In genomic region chr3:146590521-146590920, GRCh38 we compare ENCODE assay signal across 25 cellular contexts. TPM values are rescaled to one million over a fixed set of nuclear protein-coding genes. Genes with fewer than 3 reads are reported as not detected.
A peak's percentile ranks its signal among the peaks of the same experiment; 100 is the strongest.
DNase-seq lines count a peak whose midpoint lies in the region; ATAC-seq and TF ChIP-seq lines count a peak whose summit lies in the region.
"Had no signal": no experiment of that assay in that cellular context is flagged by ENCODE, and none has a peak within 500 bp of the region (broad histone marks: within the 10 kb centered on the region; RNA-seq: fewer than 3 reads in every experiment).

No MANE protein-coding gene starts in this region.

- POLR2A ChIA-PET in A673 (lab: Charles Lee; ENCODE audit: low non-redundant PET) (no interaction called here), HCT116 (lab: Charles Lee) (no interaction called here)

- H3K9ac ChIP-seq in HCT116 (ENCODE audit: low read length): no peak overlapping the region
- H3K9ac ChIP-seq: BLaER1 treated with 17β-estradiol and CSF1 and Interleukin-3, amounts not matched to agents 10 nM and 100 nM had no signal

- no peaks in the 10 kb centered on the region for H3K4me1 ChIP-seq in A673 (ENCODE audit: insufficient read depth, low read length, poor library complexity, severe bottlenecking)
- H3K4me1 ChIP-seq in HCT116 (ENCODE audit: control insufficient read depth in 1 of 2, insufficient read depth in 2 of 2, low read length in 2 of 2): no peaks in the 10 kb centered on the region
- H3K4me1 ChIP-seq: left ventricle myocardium inferior, Peyer's patch, SJSA1, uterus had no signal

- no peaks in the 10 kb centered on the region for H3K9me3 ChIP-seq in A673 (ENCODE audit: low read depth, low read length, poor library complexity, severe bottlenecking)
- no peaks in the 10 kb centered on the region for H3K9me3 ChIP-seq in HCT116 (ENCODE audit: control insufficient read depth in 1 of 2, insufficient read depth in 1 of 2, low read depth in 1 of 2, low read length in 2 of 2)
- H3K9me3 ChIP-seq: BLaER1 treated with 17β-estradiol and CSF1 and Interleukin-3, amounts not matched to agents 10 nM and 100 nM; left ventricle myocardium inferior; Peyer's patch; SJSA1; thoracic aorta; uterus had no signal

- H3K27me3 ChIP-seq in A673 (replicated peaks; ENCODE audit: insufficient read depth, low read depth, low read length, poor library complexity) (no peaks in the 10 kb centered on the region), HCT116 (ENCODE audit: insufficient read depth, low read length) (no peaks in the 10 kb centered on the region)
- H3K27me3 ChIP-seq: BLaER1 treated with 17β-estradiol and CSF1 and Interleukin-3, amounts not matched to agents 10 nM and 100 nM; Peyer's patch; uterus had no signal

- no TSS peak for BruUV-seq in A673 (replicated peaks; lab: Mats Ljungman, UMichigan)
- no TSS peak for BruUV-seq in HCT116 (replicated peaks; lab: Mats Ljungman, UMichigan)

- ATAC-seq in HCT116: no peak
- no peak for ATAC-seq in GM18861 (IDR thresholded peaks at IDR 0.05; ENCODE audit: unreplicated experiment)
- ATAC-seq: natural killer cell, T-helper 17 cell had no signal

- H4K20me1 ChIP-seq in HCT116 (ENCODE audit: insufficient read depth): no peaks in the 10 kb centered on the region
- H4K20me1 ChIP-seq: BLaER1 treated with 17β-estradiol and CSF1 and Interleukin-3, amounts not matched to agents 10 nM and 100 nM had no signal

- H3K9me2 ChIP-seq in HCT116 (ENCODE audit: insufficient read depth): no peaks in the 10 kb centered on the region

- peak overlapping the region; percentile 85 for H2AFZ ChIP-seq in HCT116 (ENCODE audit: low read depth, low read length, poor library complexity, severe bottlenecking)

- H3K36me3 ChIP-seq in A673 (ENCODE audit: insufficient read depth, low read length, poor library complexity, severe bottlenecking): no peaks in the 10 kb centered on the region
- no peaks in the 10 kb centered on the region for H3K36me3 ChIP-seq in HCT116 (ENCODE audit: control insufficient read depth in 1 of 2, insufficient read depth in 2 of 2, low read length in 2 of 2)
- H3K36me3 ChIP-seq: BLaER1 treated with 17β-estradiol and CSF1 and Interleukin-3, amounts not matched to agents 10 nM and 100 nM; left ventricle myocardium inferior; Peyer's patch; SJSA1; thoracic aorta; uterus had no signal

- no peak for TF ChIP-seq RAD21 in HCT116 (IDR thresholded peaks at IDR 0.05; ENCODE audit: low read depth)

- no peaks in the 10 kb centered on the region for H3K79me2 ChIP-seq in HCT116 (ENCODE audit: insufficient read depth, low read length)

- RAD21 ChIA-PET in HCT116 (lab: Charles Lee; ENCODE audit: low non-redundant PET in 1 of 2, low total read pairs in 2 of 2, uncharacterized antibody in 2 of 2, unreplicated experiment in 2 of 2): no interaction called here

- CTCF ChIA-PET in A673 (lab: Charles Lee) (interaction anchor here (0.6 kb wide), 1 partner anchor 649 kb away, joined by 5 read pairs; no protein-coding TSS in a partner anchor), HCT116 (lab: Charles Lee) (interaction anchor here (0.6 to 4.7 kb wide), 8 partner anchors 8 to 525 kb away, joined by 3 to 37 read pairs (median 4); no protein-coding TSS in a partner anchor)

- H3K4me2 ChIP-seq in HCT116 (ENCODE audit: low read length): no peak overlapping the region
- H3K4me2 ChIP-seq: BLaER1 treated with 17β-estradiol and CSF1 and Interleukin-3, amounts not matched to agents 10 nM and 100 nM had no signal

- no peak for TF ChIP-seq POLR2A in HCT116 (IDR thresholded peaks at IDR 0.05; ENCODE audit: borderline replicate concordance, extremely low read depth, insufficient read depth, insufficient read length)

- DNase-seq in A673 (ENCODE audit: low spot score): peak; percentile 2
- no peak for DNase-seq in HCT116 (ENCODE audit: low read depth, low spot score)
- peak; percentile 7 for DNase-seq in amniotic stem cell (lab: John Stamatoyannopoulos, UW)
- peak; percentile 52 for DNase-seq in fibroblast of the aortic adventitia (ENCODE audit: low read depth)
- DNase-seq in stimulated activated CD4-positive, alpha-beta T cell treated with anti-CD3 and anti-CD28 coated beads, Interleukin-4, amount 100 ng/mL, for 24 hours: no peak
- no peak for DNase-seq in NCI-H345 treated with DMSO at 0.1 percent for 48 hours (lab: John Stamatoyannopoulos, UW; ENCODE audit: unreplicated experiment)
- no peak for DNase-seq in epidermal melanocyte (ENCODE audit: insufficient read length, low spot score)
- DNase-seq: activated CD4-positive, alpha-beta T cell treated with anti-CD3 and anti-CD28 coated beads for 4 hours; activated naive CD4-positive, alpha-beta T cell; activated T-cell treated with anti-CD3 and anti-CD28 coated beads, Interleukin-2, amount 50 U/mL, for 48 hours; left ventricle myocardium inferior; natural killer cell; NCI-H510A; Peyer's patch; stimulated activated CD4-positive, alpha-beta T cell treated with anti-CD3 and anti-CD28 coated beads, Interleukin-4, amount 100 ng/mL, for 1 hour; stimulated activated naive CD4-positive, alpha-beta T cell; T-helper 17 cell; uterus had no signal

- TF ChIP-seq CTCF in A673 (conservative IDR thresholded peaks at IDR 0.05; ENCODE audit: low read depth, low read length) (no peak), HCT116 (IDR thresholded peaks at IDR 0.05 in 2 of 3, conservative IDR thresholded peaks at IDR 0.05 in 1 of 3; ENCODE audit: borderline replicate concordance in 1 of 3, insufficient read depth in 1 of 3, low read depth in 2 of 3, low read length in 2 of 3) (no peak), fibroblast of the aortic adventitia (IDR thresholded peaks at IDR 0.05; ENCODE audit: insufficient read depth, low read length) (no peak)

- H3K4me3 ChIP-seq in A673 (ENCODE audit: low read depth, low read length, poor library complexity, severe bottlenecking): no peak overlapping the region
- H3K4me3 ChIP-seq in HCT116 (replicated peaks in 1 of 2; ENCODE audit: low read depth in 1 of 2, low read length in 2 of 2): no peak overlapping the region
- H3K4me3 ChIP-seq in fibroblast of the aortic adventitia (ENCODE audit: low read depth, low read length): no peak overlapping the region
- H3K4me3 ChIP-seq: BLaER1 treated with 17β-estradiol and CSF1 and Interleukin-3, amounts not matched to agents 10 nM and 100 nM; left ventricle myocardium inferior; Peyer's patch; SJSA1; thoracic aorta; uterus had no signal

- no peak overlapping the region for H3K27ac ChIP-seq in A673 (ENCODE audit: low read depth, low read length, poor library complexity, severe bottlenecking)
- no peak overlapping the region for H3K27ac ChIP-seq in HCT116 (ENCODE audit: low read depth, low read length)
- H3K27ac ChIP-seq: BLaER1 treated with 17β-estradiol and CSF1 and Interleukin-3, amounts not matched to agents 10 nM and 100 nM; left ventricle myocardium inferior; Peyer's patch; SJSA1; thoracic aorta; uterus had no signal

- intact Hi-C loops in A673 (cut with micrococcal nuclease; ENCODE audit: unreplicated experiment): loop anchor here (2.0 kb wide), 1 partner anchor 50 kb away; no protein-coding TSS in a partner anchor
- intact Hi-C loops in HCT116 (cut with micrococcal nuclease): loop anchor here (1.0 to 10.0 kb wide), 3 partner anchors 51 to 1874 kb away; no protein-coding TSS in a partner anchor

TF ChIP-seq in HCT116, 20 proteins besides CTCF, POLR2A, EP300 and RAD21:
- TF ChIP-seq ZFX (IDR thresholded peaks at IDR 0.05) (no peak), SRF (IDR thresholded peaks at IDR 0.05; ENCODE audit: low read depth) (no peak), MAX (IDR thresholded peaks at IDR 0.05) (no peak), JUND (IDR thresholded peaks at IDR 0.05) (no peak), EZH2 (IDR thresholded peaks at IDR 0.05) (no peak), EZH2phosphoT487 (IDR thresholded peaks at IDR 0.05; ENCODE audit: borderline replicate concordance) (no peak), SP1 (IDR thresholded peaks at IDR 0.05; ENCODE audit: low read depth) (no peak), CEBPB (IDR thresholded peaks at IDR 0.05; ENCODE audit: low read depth) (no peak), SIN3A (IDR thresholded peaks at IDR 0.05; ENCODE audit: low read depth) (no peak), ATF3 (IDR thresholded peaks at IDR 0.05) (no peak)

RNA-seq across cellular contexts. Expression of gene PLSCR5, which starts 14.6 kb away (rescaled TPM):
- total RNA-seq in A673 (2021) (not detected in 2 replicates), HCT116 (2021; ENCODE audit: unreplicated experiment) (not detected), fibroblast of the aortic adventitia (ENCODE audit: low replicate concordance) (not detected in 2 replicates)
- 0.08 TPM in 1 of 2 replicates, not detected in the other for polyA plus RNA-seq in HCT116 (2012)
- total RNA-seq: cardiac septum, left ventricle myocardium inferior, natural killer cell, omental fat pad, Peyer's patch, renal cortical epithelial cell, SJSA1, T-helper 17 cell, thoracic aorta, uterus had no signal

RNA-seq across cellular contexts. Expression of gene PLSCR1, which starts 46.1 kb away (rescaled TPM):
- total RNA-seq in A673 (2021): 45.6 and 49.3 TPM in 2 replicates
- 44.2 TPM for total RNA-seq in HCT116 (2021; ENCODE audit: unreplicated experiment)
- polyA plus RNA-seq in HCT116 (2012): 30.7 and 39.2 TPM in 2 replicates
- total RNA-seq in fibroblast of the aortic adventitia (ENCODE audit: low replicate concordance): 97.4 and 173 TPM in 2 replicates

Comparison
In these comparisons a context has a peak if more than half of its experiments do, and no peak if none do; other contexts are left out.
1. DNase-seq: peak in A673 (single experiment), amniotic stem cell (single experiment) and fibroblast of the aortic adventitia (single experiment); none in HCT116 (single experiment), stimulated activated CD4-positive, alpha-beta T cell treated with anti-CD3 and anti-CD28 coated beads, Interleukin-4, amount 100 ng/mL, for 24 hours (single experiment), NCI-H345 treated with DMSO at 0.1 percent for 48 hours (single experiment) and epidermal melanocyte (single experiment).